8 cellular contexts compared by ENCODE assay signal in genomic region chr6:43771858-43772570, GRCh38. TPM values are rescaled to one million over a fixed set of nuclear protein-coding genes. Genes with fewer than 3 reads are reported as not detected.
DNase-seq lines count a peak whose midpoint lies in the region; ATAC-seq and TF ChIP-seq lines count a peak whose summit lies in the region.

No MANE protein-coding gene starts in this region.

- no peaks in the 10 kb centered on the region for H3K27me3 ChIP-seq in HUES48 (ENCODE audit: control insufficient read depth, insufficient read depth, low read length)
- H3K27me3 ChIP-seq in WERI-Rb-1 (ENCODE audit: insufficient read depth, low read depth, severe bottlenecking), result no peaks in the 10 kb centered on the region

- H3K27ac ChIP-seq in HUES48 (ENCODE audit: low read depth, low read length), result peak overlapping the region; percentile 21
- peak overlapping the region; percentile 78 for H3K27ac ChIP-seq in WERI-Rb-1

- no peak for TF ChIP-seq CTCF in WERI-Rb-1 (IDR thresholded peaks at IDR 0.05; ENCODE audit: low read depth, low read length)
- TF ChIP-seq CTCF in cardiac fibroblast (IDR thresholded peaks at IDR 0.05; ENCODE audit: low read depth, low read length), result no peak

- H3K4me1 ChIP-seq in HUES48 (ENCODE audit: control insufficient read depth, insufficient read depth, low read length), result peaks cover 44% of the 10 kb centered on the region

- peak overlapping the region; percentile 87 for H3K4me3 ChIP-seq in HUES48 (ENCODE audit: low read depth, low read length)
- H3K4me3 ChIP-seq in WERI-Rb-1 (ENCODE audit: low read depth, low read length), result peak overlapping the region; percentile 83
- H3K4me3 ChIP-seq in cardiac fibroblast (replicated peaks in 1 of 2; ENCODE audit: low read depth in 2 of 2, low read length in 2 of 2), result peak overlapping the region; percentile 96 to 98

- DNase-seq in G401 (ENCODE audit: low spot score), result peak; percentile 63
- DNase-seq in WERI-Rb-1, result peak; percentile 79
- peak; percentile 47 to 51 for DNase-seq in cardiac fibroblast (ENCODE audit: low read depth in 2 of 2)
- DNase-seq in kidney tubule cell (ENCODE audit: low spot score), result peak; percentile 57
- DNase-seq in stimulated activated CD4-positive, alpha-beta T cell treated with anti-CD3 and anti-CD28 coated beads, Interleukin-15, amount 100 ng/mL, for 48 hours (ENCODE audit: low read depth in 2 of 2), result peak; percentile 58 to 65

- peak overlapping the region; percentile 93 for H3K9ac ChIP-seq in HUES48 (ENCODE audit: low read depth, low read length)

- in situ Hi-C loops in G401 (cut with HindIII; ENCODE audit: low sequenced_read_pairs), result no loop called here

- no peak for ATAC-seq in HG03280 (IDR thresholded peaks at IDR 0.05; ENCODE audit: unreplicated experiment)
- no peak for ATAC-seq in GM19395 (IDR thresholded peaks at IDR 0.05; ENCODE audit: unreplicated experiment)

- H3K36me3 ChIP-seq in HUES48 (ENCODE audit: control insufficient read depth, insufficient read depth, low read length) (peaks cover 14% of the 10 kb centered on the region), WERI-Rb-1 (peaks cover 3% of the 10 kb centered on the region)

- H3K9me3 ChIP-seq in HUES48 (ENCODE audit: control insufficient read depth, insufficient read depth, low read length), result no peaks in the 10 kb centered on the region
- H3K9me3 ChIP-seq in WERI-Rb-1 (ENCODE audit: severe bottlenecking), result no peaks in the 10 kb centered on the region

RNA-seq across cellular contexts. Expression of gene VEGFA, which starts 2.0 kb away (rescaled TPM):
- 20.4 and 32.7 TPM in 2 replicates for total RNA-seq in G401 (2014; rRNA removed; shearing (Covaris generic))
